ENCODE assay signal across 10 cellular contexts in genomic region chr20:9241232-9241692, GRCh38.
DNase-seq lines count a peak whose midpoint lies in the region; ATAC-seq and TF ChIP-seq lines count a peak whose summit lies in the region.
"Had no signal": no experiment of that assay in that cellular context is flagged by ENCODE, and none has a peak within 500 bp of the region (broad histone marks: within the 10 kb centered on the region; RNA-seq: fewer than 3 reads in every experiment).

No MANE protein-coding gene starts in this region.

- ATAC-seq in GM18517 (IDR thresholded peaks at IDR 0.05; ENCODE audit: unreplicated experiment) = no peak
- ATAC-seq: T-helper 17 cell had no signal

- no peak for TF ChIP-seq CTCF in epithelial cell of esophagus (IDR thresholded peaks at IDR 0.05; ENCODE audit: insufficient read depth, low read depth, low read length, missing control alignments)

- DNase-seq in GM04503 (ENCODE audit: low read depth) = peak; percentile 87
- peak; percentile 70 for DNase-seq in NCI-H446 treated with DMSO at 0.1 percent for 48 hours (lab: John Stamatoyannopoulos, UW)
- DNase-seq in epithelial cell of esophagus (ENCODE audit: low read depth) = peak; percentile 69
- peak; percentile 98 for DNase-seq in renal cortical epithelial cell (ENCODE audit: low read depth)
- DNase-seq in activated gamma-delta T cell (lab: John Stamatoyannopoulos, UW) = no peak
- DNase-seq in NCI-H187 (lab: John Stamatoyannopoulos, UW) = no peak
- no peak for DNase-seq in HUDEP-2 (lab: John Stamatoyannopoulos, UW; ENCODE audit: unreplicated experiment in 76 of 76)
- DNase-seq: effector CD8-positive, alpha-beta T cell; T-helper 17 cell had no signal

- no peak overlapping the region for H3K4me3 ChIP-seq in epithelial cell of esophagus (ENCODE audit: low read length)

Comparison
In these comparisons a context has a peak if more than half of its experiments do, and no peak if none do; other contexts are left out.
1. DNase-seq: peak in GM04503 (single experiment), NCI-H446 treated with DMSO at 0.1 percent for 48 hours (single experiment), epithelial cell of esophagus (single experiment) and renal cortical epithelial cell (single experiment); none in activated gamma-delta T cell (single experiment), NCI-H187 (0 of 2) and HUDEP-2 (0 of 76).